ENCODE assay signal across 8 cellular contexts in genomic region chr20:47453167-47453782, GRCh38. TPM values are rescaled to one million over a fixed set of nuclear protein-coding genes. Genes with fewer than 3 reads are reported as not detected.
A peak's percentile ranks its signal among the peaks of the same experiment; 100 is the strongest.
DNase-seq lines count a peak whose midpoint lies in the region; ATAC-seq, FAIRE-seq and TF ChIP-seq lines count a peak whose summit lies in the region.

No MANE protein-coding gene starts in this region.

- no peak overlapping the region for H3K4me3 ChIP-seq in endothelial cell of umbilical vein (replicated peaks in 1 of 3; ENCODE audit: insufficient read depth in 1 of 3, low read depth in 1 of 3, low read length in 3 of 3)

- H3K9me1 ChIP-seq in endothelial cell of umbilical vein (replicated peaks; ENCODE audit: control insufficient read depth, extremely low read depth, insufficient read depth, low read length) = no peaks in the 10 kb centered on the region

- intact Hi-C loops in endothelial cell of umbilical vein (cut with micrococcal nuclease) = no loop called here

- H3K27ac Mint-ChIP-seq in activated CD4-positive, alpha-beta T cell treated with anti-CD3 and anti-CD28 coated beads, Interleukin-2, amount 10 ng/mL, durations not matched to agents 7 days and 5 days = peak overlapping the region; percentile 75
- H3K27ac Mint-ChIP-seq in stimulated activated effector memory CD8-positive, alpha-beta T cell treated with anti-CD3 and anti-CD28 coated beads, Interleukin-12 subunit alpha, Interleukin-12 subunit beta, amount 100 ng/mL, for 72 hours = peak overlapping the region; percentile 64

- FAIRE-seq in endothelial cell of umbilical vein (lab: Jason Lieb, UNC) = peak; percentile 67

- TF ChIP-seq CTCF in endothelial cell of umbilical vein (IDR thresholded peaks at IDR 0.05; ENCODE audit: extremely low read depth in 1 of 2, insufficient read depth in 1 of 2, low read depth in 1 of 2, low read length in 2 of 2) = no peak

- H3K27ac ChIP-seq in endothelial cell of umbilical vein (ENCODE audit: insufficient read depth, low read depth, low read length) = no peak overlapping the region

- no peaks in the 10 kb centered on the region for H3K27me3 Mint-ChIP-seq in activated CD4-positive, alpha-beta T cell treated with anti-CD3 and anti-CD28 coated beads, Interleukin-2, amount 10 ng/mL, durations not matched to agents 7 days and 5 days

- H3K4me1 Mint-ChIP-seq in activated CD4-positive, alpha-beta T cell treated with anti-CD3 and anti-CD28 coated beads, Interleukin-2, amount 10 ng/mL, durations not matched to agents 7 days and 5 days = peaks cover 48% of the 10 kb centered on the region
- peaks cover 39% of the 10 kb centered on the region for H3K4me1 Mint-ChIP-seq in stimulated activated effector memory CD8-positive, alpha-beta T cell treated with anti-CD3 and anti-CD28 coated beads, Interleukin-12 subunit alpha, Interleukin-12 subunit beta, amount 100 ng/mL, for 72 hours

- no peaks in the 10 kb centered on the region for H3K79me2 ChIP-seq in endothelial cell of umbilical vein (ENCODE audit: control insufficient read depth, insufficient read depth, low read length)

- TF ChIP-seq POLR2A in endothelial cell of umbilical vein (IDR thresholded peaks at IDR 0.05; ENCODE audit: low read depth, low read length) = no peak

- POLR2A ChIA-PET in activated CD4-positive, alpha-beta T cell treated with anti-CD3 and anti-CD28 coated beads, Interleukin-2, amount 10 ng/mL, durations not matched to agents 7 days and 5 days (lab: Charles Lee) = interaction anchor here (0.8 kb wide), 1 partner anchor 13 kb away, joined by 4 read pairs; no protein-coding TSS in a partner anchor
- POLR2A ChIA-PET in endothelial cell of umbilical vein (lab: Charles Lee) = interaction anchor here (0.9 kb wide), 1 partner anchor 9 kb away, joined by 3 read pairs; no protein-coding TSS in a partner anchor

- dilution Hi-C loops in endothelial cell of umbilical vein (cut with MboI; ENCODE audit: extremely low pct_ligation_motif_present, low sequenced_read_pairs) = no loop called here

- no TSS peak for BruUV-seq in endothelial cell of umbilical vein (replicated peaks; lab: Mats Ljungman, UMichigan)

- peak overlapping the region; percentile 12 for H3K4me2 ChIP-seq in endothelial cell of umbilical vein (ENCODE audit: insufficient read depth, low read length)

- H3K4me1 ChIP-seq in endothelial cell of umbilical vein (ENCODE audit: control insufficient read depth, extremely low read depth, insufficient read depth, low read length) = no peaks in the 10 kb centered on the region

- H3K27me3 ChIP-seq in endothelial cell of umbilical vein (ENCODE audit: control insufficient read depth in 2 of 2, insufficient read depth in 2 of 2, low read length in 2 of 2) = no peaks in the 10 kb centered on the region

- peak; percentile 59 for DNase-seq in activated CD4-positive, alpha-beta T cell treated with anti-CD3 and anti-CD28 coated beads, Interleukin-2, amount 10 ng/mL, durations not matched to agents 7 days and 5 days
- DNase-seq in activated CD4-positive, alpha-beta T cell treated with anti-CD3 and anti-CD28 coated beads for 1 hour = no peak
- DNase-seq in RPMI8226 (peak; percentile 82), endothelial cell of umbilical vein (ENCODE audit: low read depth, low spot score) (peak; percentile 39), DMS53 treated with DMSO at 0.1 percent for 48 hours (lab: John Stamatoyannopoulos, UW; ENCODE audit: unreplicated experiment) (no peak), NCI-H1694 treated with DMSO at 0.1 percent for 48 hours (lab: John Stamatoyannopoulos, UW) (no peak)
- peak; percentile 27 to 73 for DNase-seq in stimulated activated effector memory CD8-positive, alpha-beta T cell treated with anti-CD3 and anti-CD28 coated beads, Interleukin-12 subunit alpha, Interleukin-12 subunit beta, amount 100 ng/mL, for 72 hours (ENCODE audit: low spot score in 2 of 2)

- H3K4me3 Mint-ChIP-seq in activated CD4-positive, alpha-beta T cell treated with anti-CD3 and anti-CD28 coated beads, Interleukin-2, amount 10 ng/mL, durations not matched to agents 7 days and 5 days = peak overlapping the region; percentile 13
- peak overlapping the region; percentile 24 for H3K4me3 Mint-ChIP-seq in stimulated activated effector memory CD8-positive, alpha-beta T cell treated with anti-CD3 and anti-CD28 coated beads, Interleukin-12 subunit alpha, Interleukin-12 subunit beta, amount 100 ng/mL, for 72 hours

- peaks cover 2% of the 10 kb centered on the region for H3K9me3 Mint-ChIP-seq in activated CD4-positive, alpha-beta T cell treated with anti-CD3 and anti-CD28 coated beads, Interleukin-2, amount 10 ng/mL, durations not matched to agents 7 days and 5 days
- H3K9me3 Mint-ChIP-seq in stimulated activated effector memory CD8-positive, alpha-beta T cell treated with anti-CD3 and anti-CD28 coated beads, Interleukin-12 subunit alpha, Interleukin-12 subunit beta, amount 100 ng/mL, for 72 hours = no peaks in the 10 kb centered on the region

- peak; percentile 70 for ATAC-seq in HG02884 (IDR thresholded peaks at IDR 0.05; ENCODE audit: unreplicated experiment)
- peak; percentile 95 for ATAC-seq in stimulated activated effector memory CD8-positive, alpha-beta T cell treated with anti-CD3 and anti-CD28 coated beads, Interleukin-12 subunit alpha, Interleukin-12 subunit beta, amount 100 ng/mL, for 72 hours

- CTCF ChIA-PET in activated CD4-positive, alpha-beta T cell treated with anti-CD3 and anti-CD28 coated beads, Interleukin-2, amount 10 ng/mL, durations not matched to agents 7 days and 5 days (lab: Charles Lee) = interaction anchor here (0.6 to 2.2 kb wide), 4 partner anchors 11 to 69 kb away, joined by 3 to 7 read pairs (median 4); no protein-coding TSS in a partner anchor
- CTCF ChIA-PET in endothelial cell of umbilical vein (lab: Charles Lee) = interaction anchor here (0.8 to 1.3 kb wide), 4 partner anchors 11 to 167 kb away, joined by 3 to 7 read pairs (median 3); no protein-coding TSS in a partner anchor

- H3K9me3 ChIP-seq in endothelial cell of umbilical vein (replicated peaks; ENCODE audit: control insufficient read depth, insufficient read depth, low read length) = no peaks in the 10 kb centered on the region

- H3K9ac ChIP-seq in endothelial cell of umbilical vein (replicated peaks; ENCODE audit: extremely low read depth, insufficient read depth, low read length) = no peak overlapping the region

- H4K20me1 ChIP-seq in endothelial cell of umbilical vein (replicated peaks; ENCODE audit: control insufficient read depth, extremely low read depth, insufficient read depth, low read length) = no peaks in the 10 kb centered on the region

- peaks cover 2% of the 10 kb centered on the region for H3K36me3 Mint-ChIP-seq in activated CD4-positive, alpha-beta T cell treated with anti-CD3 and anti-CD28 coated beads, Interleukin-2, amount 10 ng/mL, durations not matched to agents 7 days and 5 days (ENCODE audit: low read depth)
- peaks cover 6% of the 10 kb centered on the region for H3K36me3 Mint-ChIP-seq in stimulated activated effector memory CD8-positive, alpha-beta T cell treated with anti-CD3 and anti-CD28 coated beads, Interleukin-12 subunit alpha, Interleukin-12 subunit beta, amount 100 ng/mL, for 72 hours

- H3K36me3 ChIP-seq in endothelial cell of umbilical vein (ENCODE audit: control insufficient read depth in 2 of 2, extremely low read depth in 1 of 2, insufficient read depth in 2 of 2, low read length in 2 of 2) = no peaks in the 10 kb centered on the region

- peak overlapping the region; percentile 74 for H2AFZ ChIP-seq in endothelial cell of umbilical vein (ENCODE audit: low read depth, low read length)

TF ChIP-seq in endothelial cell of umbilical vein, 7 proteins besides CTCF, POLR2A, EP300 and RAD21:
- TF ChIP-seq EZH2 (IDR thresholded peaks at IDR 0.05; ENCODE audit: borderline replicate concordance, low read depth, low read length, severe bottlenecking) = no peak
- TF ChIP-seq MYC (IDR thresholded peaks at IDR 0.05; ENCODE audit: low read depth, low read length) = no peak
- TF ChIP-seq JUN (IDR thresholded peaks at IDR 0.05; ENCODE audit: borderline replicate concordance, insufficient read depth, insufficient read length, low read depth) = no peak
- no peak for TF ChIP-seq POLR2AphosphoS5 (IDR thresholded peaks at IDR 0.05; ENCODE audit: insufficient read depth, low read depth, low read length)
- TF ChIP-seq GATA2 (IDR thresholded peaks at IDR 0.05; ENCODE audit: insufficient read depth, insufficient read length, low read depth, low read length) = no peak
- no peak for TF ChIP-seq MAX (IDR thresholded peaks at IDR 0.05; ENCODE audit: insufficient read depth, insufficient read length)
- peak; percentile 75 for TF ChIP-seq FOS (IDR thresholded peaks at IDR 0.05; ENCODE audit: borderline replicate concordance, insufficient read depth, low read length)

RNA-seq across cellular contexts. Expression of gene NCOA3, which starts 48.4 kb away (rescaled TPM):
- total RNA-seq in activated CD4-positive, alpha-beta T cell treated with anti-CD3 and anti-CD28 coated beads, Interleukin-2, amount 10 ng/mL, durations not matched to agents 7 days and 5 days = 10 to 100 TPM; 59.1 to 70.6 TPM
- 26.7 and 35.6 TPM in 2 replicates for total RNA-seq in endothelial cell of umbilical vein
- polyA plus RNA-seq in endothelial cell of umbilical vein = 10.7 and 12.0 TPM in 2 replicates
- polyA plus RNA-seq in endothelial cell of umbilical vein (2011; cell fraction: cytosol; rRNA removed) = 10.6 and 10.7 TPM in 2 replicates
- 31.8 and 35.8 TPM in 2 replicates for polyA plus RNA-seq in endothelial cell of umbilical vein (2011; cell fraction: nucleus; rRNA removed)
- polyA plus RNA-seq in endothelial cell of umbilical vein (2012) = 16.0 and 18.8 TPM in 2 replicates
- polyA minus RNA-seq in endothelial cell of umbilical vein = 39.9 and 40.3 TPM in 2 replicates
- polyA minus RNA-seq in endothelial cell of umbilical vein (2011; cell fraction: cytosol; rRNA and poly(A)+ RNA removed) = 26.3 TPM
- polyA minus RNA-seq in endothelial cell of umbilical vein (2011; cell fraction: nucleus; rRNA and poly(A)+ RNA removed) = 33.4 and 48.6 TPM in 2 replicates

Comparison
In these comparisons a context has a peak if more than half of its experiments do, and no peak if none do; other contexts are left out.
1. DNase-seq: peak in activated CD4-positive, alpha-beta T cell treated with anti-CD3 and anti-CD28 coated beads, Interleukin-2, amount 10 ng/mL, durations not matched to agents 7 days and 5 days (single experiment), RPMI8226 (single experiment), endothelial cell of umbilical vein (single experiment) and stimulated activated effector memory CD8-positive, alpha-beta T cell treated with anti-CD3 and anti-CD28 coated beads, Interleukin-12 subunit alpha, Interleukin-12 subunit beta, amount 100 ng/mL, for 72 hours (2 of 2); none in activated CD4-positive, alpha-beta T cell treated with anti-CD3 and anti-CD28 coated beads for 1 hour (single experiment), DMS53 treated with DMSO at 0.1 percent for 48 hours (single experiment) and NCI-H1694 treated with DMSO at 0.1 percent for 48 hours (single experiment).